In genomic region chr7:96311967-96312366, GRCh38 we compare ENCODE assay signal across 9 cellular contexts. TPM values are rescaled to one million over a fixed set of nuclear protein-coding genes. Genes with fewer than 3 reads are reported as not detected.
DNase-seq lines count a peak whose midpoint lies in the region; FAIRE-seq and TF ChIP-seq lines count a peak whose summit lies in the region.
"Had no signal": no experiment of that assay in that cellular context is flagged by ENCODE, and none has a peak within 500 bp of the region (broad histone marks: within the 10 kb centered on the region; RNA-seq: fewer than 3 reads in every experiment).

No MANE protein-coding gene starts in this region.

- no peak overlapping the region for H3K4me2 ChIP-seq in GM23248 (ENCODE audit: unreplicated experiment)
- H3K4me2 ChIP-seq: BLaER1 had no signal

- H3K4me1 ChIP-seq in GM23248 (ENCODE audit: insufficient read depth): no peaks in the 10 kb centered on the region
- peaks cover 32 to 39% of the 10 kb centered on the region in 2 experiments for H3K4me1 ChIP-seq in neutrophil (ENCODE audit: control insufficient read depth in 1 of 2, insufficient read depth in 1 of 2, low read depth in 1 of 2, low read length in 1 of 2)
- H3K4me1 ChIP-seq in effector memory CD4-positive, alpha-beta T cell (ENCODE audit: control insufficient read depth, insufficient read depth, low read length, poor library complexity, severe bottlenecking): no peaks in the 10 kb centered on the region

- FAIRE-seq in D721Med (lab: Jason Lieb, UNC): no peak

- H3K27ac ChIP-seq in GM23248 (no peak overlapping the region), neutrophil (peak overlapping the region; percentile 47)
- no peak overlapping the region for H3K27ac ChIP-seq in effector memory CD4-positive, alpha-beta T cell (ENCODE audit: insufficient read depth, low read length, poor library complexity, severe bottlenecking)
- H3K27ac ChIP-seq: BLaER1 had no signal

- no peaks in the 10 kb centered on the region for H4K20me1 ChIP-seq in GM23248 (ENCODE audit: insufficient read depth)

- H3K4me3 ChIP-seq in GM23248 (no peak overlapping the region), fibroblast of pulmonary artery (replicated peaks; ENCODE audit: low read depth, low read length) (no peak overlapping the region), neutrophil (ENCODE audit: low read depth in 1 of 2, low read length in 1 of 2) (no peak overlapping the region), MG63 (no peak overlapping the region)
- H3K4me3 ChIP-seq in effector memory CD4-positive, alpha-beta T cell (ENCODE audit: insufficient read depth, low read depth, low read length, poor library complexity, severe bottlenecking): no peak overlapping the region
- H3K4me3 ChIP-seq: BLaER1 had no signal

- in situ Hi-C loops in GM23248 (cut with MboI): no loop called here
- in situ Hi-C loops in SK-MEL-5 (cut with HindIII; ENCODE audit: low pct_unique_long_range_greater_than_20kb, low sequenced_read_pairs): no loop called here

- H3K36me3 ChIP-seq in GM23248 (ENCODE audit: low read depth) (no peaks in the 10 kb centered on the region), neutrophil (no peaks in the 10 kb centered on the region), MG63 (no peaks in the 10 kb centered on the region)
- H3K36me3 ChIP-seq in effector memory CD4-positive, alpha-beta T cell (ENCODE audit: control insufficient read depth, insufficient read depth, low read length): no peaks in the 10 kb centered on the region

- H3K9ac ChIP-seq in GM23248: no peak overlapping the region
- H3K9ac ChIP-seq: BLaER1 had no signal

- H3K79me2 ChIP-seq in GM23248 (ENCODE audit: insufficient read depth): peaks cover 7% of the 10 kb centered on the region; the same call in 1 of the 2 replicates

- DNase-seq in GM23248: peak; percentile 25
- peak; percentile 62 for DNase-seq in SK-MEL-5 (ENCODE audit: low read depth, low spot score)
- peak; percentile 69 for DNase-seq in fibroblast of pulmonary artery (ENCODE audit: low read depth)
- DNase-seq in D721Med (ENCODE audit: insufficient read length, low spot score): no peak
- no peak for DNase-seq in mesenteric fat pad (ENCODE audit: low spot score)
- DNase-seq in effector memory CD4-positive, alpha-beta T cell: no peak
- no peak for DNase-seq in MG63

- H3K27me3 ChIP-seq in GM23248 (replicated peaks; ENCODE audit: insufficient read depth): no peaks in the 10 kb centered on the region
- no peaks in the 10 kb centered on the region for H3K27me3 ChIP-seq in neutrophil
- no peaks in the 10 kb centered on the region for H3K27me3 ChIP-seq in effector memory CD4-positive, alpha-beta T cell (replicated peaks; ENCODE audit: control insufficient read depth, insufficient read depth, low read length, poor library complexity, severe bottlenecking)
- no peaks in the 10 kb centered on the region for H3K27me3 ChIP-seq in MG63
- H3K27me3 ChIP-seq: BLaER1 had no signal

- WGBS in GM23248 (ENCODE audit: low coverage in 1 of 2, low lambda C conversion rate in 2 of 2, missing lambda C conversion rate in 2 of 2), 2 experiments: 41 to 49% methylated on average over 2 of the region's 2 CpGs

- no peak overlapping the region for H2AFZ ChIP-seq in GM23248

- H3K9me3 ChIP-seq in GM23248 (ENCODE audit: low read depth): no peaks in the 10 kb centered on the region
- H3K9me3 ChIP-seq in neutrophil: no peaks in the 10 kb centered on the region
- no peaks in the 10 kb centered on the region for H3K9me3 ChIP-seq in effector memory CD4-positive, alpha-beta T cell (ENCODE audit: control insufficient read depth, low read length)
- H3K9me3 ChIP-seq in MG63: no peaks in the 10 kb centered on the region
- H3K9me3 ChIP-seq: BLaER1 had no signal

- H3F3A ChIP-seq in GM23248 (ENCODE audit: insufficient read depth): no peaks in the 10 kb centered on the region

- H3K9me2 ChIP-seq in GM23248 (ENCODE audit: insufficient read depth): no peaks in the 10 kb centered on the region

- no peak for TF ChIP-seq CTCF in fibroblast of pulmonary artery (IDR thresholded peaks at IDR 0.05; ENCODE audit: low read length, missing control alignments)
- no peak for TF ChIP-seq CTCF in neutrophil (IDR thresholded peaks at IDR 0.05)
- TF ChIP-seq CTCF in D721Med (IDR thresholded peaks at IDR 0.05; ENCODE audit: insufficient read depth, missing control alignments): no peak

RNA-seq across cellular contexts. Expression of gene SLC25A13, which starts 9.9 kb away (rescaled TPM):
- 9.7 and 19.1 TPM in 2 replicates for total RNA-seq in GM23248 (2014; rRNA removed; shearing (Covaris generic))
- polyA plus RNA-seq in GM23248 (2016; fragmentation: Nextera tagmentation; extraction: Ambion mirVana): 4.8 and 5.0 TPM in 2 replicates
- total RNA-seq in SK-MEL-5 (2014; rRNA removed; shearing (Covaris generic)): 167 and 196 TPM in 2 replicates
- polyA plus RNA-seq in SK-MEL-5 (2015; cell fraction: cytosol; rRNA removed): 141 and 166 TPM in 2 replicates
- polyA plus RNA-seq in SK-MEL-5 (2015; cell fraction: nucleus; rRNA removed): 251 and 264 TPM in 2 replicates
- total RNA-seq in mesenteric fat pad: 30.5 TPM
- 12.4 and 26.7 TPM in 2 replicates for total RNA-seq in MG63 (2014; rRNA removed; shearing (Covaris generic); ENCODE audit: low replicate concordance)

Comparison
In these comparisons a context has a peak if more than half of its experiments do, and no peak if none do; other contexts are left out.
1. DNase-seq: peak in GM23248 (single experiment), SK-MEL-5 (single experiment) and fibroblast of pulmonary artery (single experiment); none in D721Med (single experiment), mesenteric fat pad (single experiment), effector memory CD4-positive, alpha-beta T cell (0 of 3) and MG63 (single experiment).